ENCODE assay signal across 10 cellular contexts in the genomic region with DNA sequence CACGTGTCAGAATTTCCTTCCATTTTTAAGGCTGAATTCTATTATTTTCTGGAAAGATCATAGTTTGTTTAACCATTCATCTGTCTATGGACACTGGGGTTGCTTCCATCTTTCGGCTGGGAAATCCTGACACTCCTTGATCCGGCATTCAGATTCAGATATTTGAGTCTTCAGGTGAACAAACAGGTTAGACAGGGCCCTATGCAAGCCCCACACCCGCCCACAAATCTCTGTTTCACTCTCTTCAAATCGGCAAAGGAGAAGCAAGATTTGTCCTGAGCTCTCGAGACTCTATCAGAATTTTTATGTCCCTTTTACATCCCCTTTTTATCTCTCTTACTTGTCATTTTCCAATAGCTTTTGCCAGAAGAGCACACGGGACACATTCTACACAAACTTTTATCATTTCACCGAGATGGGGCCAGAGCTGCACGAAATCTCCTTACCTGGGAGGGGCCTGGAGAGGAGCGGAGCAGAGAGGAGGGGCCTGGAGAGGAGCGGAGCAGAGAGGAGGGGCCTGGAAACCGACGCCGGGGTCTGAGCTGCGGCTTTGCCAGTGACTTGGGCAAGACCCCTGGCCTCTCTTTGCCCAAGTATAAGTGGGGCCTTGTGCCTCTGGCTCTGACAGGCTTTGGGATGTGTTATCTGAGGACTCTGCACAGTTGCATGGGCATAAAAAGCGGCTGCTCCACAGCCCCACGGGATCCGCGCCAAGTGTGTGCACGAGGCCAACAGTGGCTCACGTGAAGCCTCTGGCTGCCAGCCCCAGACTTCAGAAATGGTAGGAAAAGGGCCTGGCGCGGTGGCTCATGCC. TPM values are rescaled to one million over a fixed set of nuclear protein-coding genes. Genes with fewer than 3 reads are reported as not detected.
DNase-seq lines count a peak whose midpoint lies in the region; ATAC-seq and TF ChIP-seq lines count a peak whose summit lies in the region.
"Had no signal": no experiment of that assay in that cellular context is flagged by ENCODE, and none has a peak within 500 bp of the region (broad histone marks: within the 10 kb centered on the region; RNA-seq: fewer than 3 reads in every experiment).

No MANE protein-coding gene starts in this region.

- ATAC-seq in foreskin keratinocyte = peak; percentile 62
- no peak for ATAC-seq in GM19463 (IDR thresholded peaks at IDR 0.05; ENCODE audit: unreplicated experiment)
- no peak for ATAC-seq in HG02610 (IDR thresholded peaks at IDR 0.05; ENCODE audit: unreplicated experiment)
- ATAC-seq: naive thymus-derived CD8-positive, alpha-beta T cell had no signal

- H3K4me1 ChIP-seq in foreskin keratinocyte = no peaks in the 10 kb centered on the region

- no peak overlapping the region for H3K27ac ChIP-seq in foreskin keratinocyte

- H3K27me3 ChIP-seq in foreskin keratinocyte = peaks cover 7% of the 10 kb centered on the region

- no peak for TF ChIP-seq CTCF in foreskin keratinocyte (conservative IDR thresholded peaks at IDR 0.05)

- peak; percentile 3 for DNase-seq in GM04504 (ENCODE audit: low read depth)
- DNase-seq in RPMI8226 = peak; percentile 38
- DNase-seq in foreskin keratinocyte = peak; percentile 10 to 35
- DNase-seq in pons (ENCODE audit: low spot score) = peak; percentile 0
- no peak for DNase-seq in stimulated activated CD4-positive, alpha-beta T cell treated with anti-CD3 and anti-CD28 coated beads, Interleukin-2, amount 100 ng/mL, for 24 hours
- DNase-seq in NCI-H2227 (lab: John Stamatoyannopoulos, UW; ENCODE audit: unreplicated experiment) = no peak
- DNase-seq: T-helper 1 cell had no signal

RNA-seq across cellular contexts. Expression of a gene that starts 54.3 kb away (rescaled TPM):
- total RNA-seq in foreskin keratinocyte = not detected in 2 replicates
- polyA plus RNA-seq in foreskin keratinocyte = not detected in 2 replicates
- total RNA-seq: naive thymus-derived CD8-positive, alpha-beta T cell had no signal
- polyA plus RNA-seq: naive thymus-derived CD8-positive, alpha-beta T cell had no signal

Comparison
In these comparisons a context has a peak if more than half of its experiments do, and no peak if none do; other contexts are left out.
1. DNase-seq: peak in GM04504 (single experiment), RPMI8226 (single experiment), foreskin keratinocyte (2 of 2) and pons (single experiment); none in stimulated activated CD4-positive, alpha-beta T cell treated with anti-CD3 and anti-CD28 coated beads, Interleukin-2, amount 100 ng/mL, for 24 hours (0 of 2) and NCI-H2227 (single experiment).